12 cellular contexts compared by ENCODE assay signal in the genomic region with DNA sequence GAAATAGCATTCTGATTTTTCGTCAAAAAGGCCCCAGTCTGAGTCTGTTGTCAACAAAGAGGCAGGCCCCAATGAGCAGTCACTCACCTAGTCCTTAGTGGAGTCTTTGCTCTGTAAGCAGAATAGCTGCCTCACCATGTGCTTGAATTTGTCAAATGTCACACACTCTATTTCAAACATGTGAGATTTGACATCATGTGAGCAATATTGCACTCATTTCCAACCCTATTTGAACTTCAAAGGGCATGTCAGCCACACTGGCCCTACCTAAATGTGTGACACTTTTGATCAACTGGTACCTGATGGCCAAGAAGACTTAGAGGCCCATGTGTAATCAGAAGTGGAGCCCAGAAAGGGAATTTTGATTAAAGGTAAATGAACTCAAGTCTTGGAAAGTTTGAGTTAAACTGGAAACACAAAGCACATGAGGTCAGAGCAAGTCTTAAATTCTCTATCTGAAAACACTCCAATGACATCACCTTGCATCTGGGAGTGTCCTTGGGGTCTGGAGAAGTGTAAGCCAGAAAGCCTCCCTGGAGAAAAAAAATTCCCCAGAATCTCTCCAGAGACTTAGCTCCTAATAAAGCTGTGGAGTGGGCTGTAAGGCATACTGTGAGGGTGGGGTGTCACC. TPM values are rescaled to one million over a fixed set of nuclear protein-coding genes. Genes with fewer than 3 reads are reported as not detected.
DNase-seq lines count a peak whose midpoint lies in the region; ATAC-seq and TF ChIP-seq lines count a peak whose summit lies in the region.
"Had no signal": no experiment of that assay in that cellular context is flagged by ENCODE, and none has a peak within 500 bp of the region (broad histone marks: within the 10 kb centered on the region; RNA-seq: fewer than 3 reads in every experiment).

No MANE protein-coding gene starts in this region.

- TF ChIP-seq CTCF in cardiac fibroblast (IDR thresholded peaks at IDR 0.05; ENCODE audit: low read depth, low read length) = no peak
- no peak for TF ChIP-seq CTCF in osteoblast (IDR thresholded peaks at IDR 0.05; ENCODE audit: extremely low read depth, low read depth, low read length)

- no peaks in the 10 kb centered on the region for H3K79me2 ChIP-seq in osteoblast (ENCODE audit: insufficient read depth, low read length)

- H2AFZ ChIP-seq in osteoblast (ENCODE audit: low read length) = no peak overlapping the region

- H3K9me3 ChIP-seq in KOPT-K1 (ENCODE audit: insufficient read depth, low read length, poor library complexity, severe bottlenecking) = no peaks in the 10 kb centered on the region
- H3K9me3 ChIP-seq in osteoblast (ENCODE audit: low read depth, low read length) = no peaks in the 10 kb centered on the region
- H3K9me3 ChIP-seq: esophagus squamous epithelium had no signal

- H3K4me3 ChIP-seq in cardiac fibroblast (replicated peaks in 1 of 2; ENCODE audit: low read depth in 2 of 2, low read length in 2 of 2) = no peak overlapping the region
- H3K4me3 ChIP-seq in osteoblast (ENCODE audit: insufficient read depth, low read length) = no peak overlapping the region
- H3K4me3 ChIP-seq: esophagus squamous epithelium, stomach had no signal

- H3K4me1 ChIP-seq in osteoblast (ENCODE audit: insufficient read depth, low read length) = peaks cover 9% of the 10 kb centered on the region
- H3K4me1 ChIP-seq: esophagus squamous epithelium, stomach had no signal

- ATAC-seq in HG03439 (IDR thresholded peaks at IDR 0.05; ENCODE audit: unreplicated experiment) = no peak

- DNase-seq in DMS 273 (lab: John Stamatoyannopoulos, UW; ENCODE audit: unreplicated experiment) (peak; percentile 60), DMS 273 treated with DMSO at 0.1 percent for 48 hours (lab: John Stamatoyannopoulos, UW) (no peak), cardiac fibroblast (ENCODE audit: low read depth in 2 of 2) (peak; percentile 36 to 54), osteoblast (ENCODE audit: insufficient read length, low spot score, missing footprints) (no peak), HUDEP-2 (lab: John Stamatoyannopoulos, UW; ENCODE audit: unreplicated experiment in 76 of 76) (no peak)
- no peak for DNase-seq in stimulated activated CD8-positive, alpha-beta memory T cell treated with anti-CD3 and anti-CD28 coated beads, Interleukin-4, amount 100 ng/mL, for 48 hours
- DNase-seq: esophagus squamous epithelium, kidney had no signal

- H3K27me3 ChIP-seq in osteoblast (ENCODE audit: insufficient read depth, low read length) = no peaks in the 10 kb centered on the region
- H3K27me3 ChIP-seq: esophagus squamous epithelium, stomach had no signal

- H3K4me2 ChIP-seq in osteoblast (ENCODE audit: insufficient read depth, low read length) = peak overlapping the region; percentile 1

- H3K36me3 ChIP-seq in KOPT-K1 (ENCODE audit: insufficient read depth, low read length) (no peaks in the 10 kb centered on the region), osteoblast (ENCODE audit: insufficient read depth, low read length) (no peaks in the 10 kb centered on the region)
- H3K36me3 ChIP-seq: esophagus squamous epithelium, stomach had no signal

- H3K27ac ChIP-seq in KOPT-K1 (ENCODE audit: low read depth, low read length, poor library complexity, severe bottlenecking) = peak overlapping the region; percentile 47
- H3K27ac ChIP-seq in osteoblast (ENCODE audit: low read depth, low read length) = peak overlapping the region; percentile 19
- H3K27ac ChIP-seq: 22Rv1, esophagus squamous epithelium had no signal

- no peaks in the 10 kb centered on the region for H4K20me1 ChIP-seq in osteoblast (ENCODE audit: insufficient read depth, low read length)

RNA-seq across cellular contexts. Expression of a gene that starts 59.5 kb away (rescaled TPM):
- not detected in 2 replicates for total RNA-seq in osteoblast
- total RNA-seq: kidney, stomach had no signal

Comparison
In these comparisons a context has a peak if more than half of its experiments do, and no peak if none do; other contexts are left out.
1. DNase-seq: peak in DMS 273 (single experiment) and cardiac fibroblast (2 of 2); none in DMS 273 treated with DMSO at 0.1 percent for 48 hours (single experiment), osteoblast (single experiment), stimulated activated CD8-positive, alpha-beta memory T cell treated with anti-CD3 and anti-CD28 coated beads, Interleukin-4, amount 100 ng/mL, for 48 hours (single experiment) and HUDEP-2 (0 of 76).